8 cellular contexts compared by ENCODE assay signal in genomic region chr1:36149973-36150295, GRCh38. TPM values are rescaled to one million over a fixed set of nuclear protein-coding genes. Genes with fewer than 3 reads are reported as not detected.
A peak's percentile ranks its signal among the peaks of the same experiment; 100 is the strongest.
DNase-seq lines count a peak whose midpoint lies in the region; ATAC-seq and TF ChIP-seq lines count a peak whose summit lies in the region.

No MANE protein-coding gene starts in this region.

- H3K9me3 ChIP-seq in testis, result no peaks in the 10 kb centered on the region

- H3K4me1 ChIP-seq in testis, result peaks cover 35% of the 10 kb centered on the region

- TF ChIP-seq CTCF in testis (IDR thresholded peaks at IDR 0.05), result no peak

- POLR2A ChIA-PET in activated CD4-positive, alpha-beta T cell treated with anti-CD3 and anti-CD28 coated beads for 36 hours (lab: Charles Lee), result interaction anchor here (0.6 to 2.2 kb wide), 13 partner anchors 10 to 668 kb away, joined by 3 to 34 read pairs (median 5); partner anchors contain the start of genes MRPS15, OSCP1 and THRAP3

- H3K9me3 Mint-ChIP-seq in activated CD4-positive, alpha-beta T cell treated with anti-CD3 and anti-CD28 coated beads for 36 hours (ENCODE audit: low read depth), result no peaks in the 10 kb centered on the region
- no peaks in the 10 kb centered on the region for H3K9me3 Mint-ChIP-seq in activated naive CD4-positive, alpha-beta T cell treated with anti-CD3 and anti-CD28 coated beads, Interleukin-2, amount 10 ng/mL, durations not matched to agents 7 days and 5 days

- H3K27me3 Mint-ChIP-seq in activated CD4-positive, alpha-beta T cell treated with anti-CD3 and anti-CD28 coated beads for 36 hours, result no peaks in the 10 kb centered on the region
- no peaks in the 10 kb centered on the region for H3K27me3 Mint-ChIP-seq in activated naive CD4-positive, alpha-beta T cell treated with anti-CD3 and anti-CD28 coated beads, Interleukin-2, amount 10 ng/mL, durations not matched to agents 7 days and 5 days

- TF ChIP-seq POLR2A in testis (IDR thresholded peaks at IDR 0.05), result no peak

- no peaks in the 10 kb centered on the region for H3K36me3 ChIP-seq in testis (ENCODE audit: low read depth, missing control alignments)

- intact Hi-C loops in activated CD4-positive, alpha-beta T cell treated with anti-CD3 and anti-CD28 coated beads for 36 hours (cut with DNase I, micrococcal nuclease), result loop anchor here (1.0 to 5.0 kb wide), 20 partner anchors 7 to 1542 kb away; partner anchors contain the start of genes ADPRS (in 2 of the 2), MRPS15 (in 2 of the 2), THRAP3 (in 2 of the 2) and AGO3 (in 1 of the 2)
- intact Hi-C loops in testis (cut with DNase I; ENCODE audit: low total_unique reads), result loop anchor here (10.0 kb wide), 1 partner anchor 135 kb away; no protein-coding TSS in a partner anchor

- no peaks in the 10 kb centered on the region for H3K27me3 ChIP-seq in layer of hippocampus (ENCODE audit: control insufficient read depth, insufficient read depth, low read length)
- no peaks in the 10 kb centered on the region for H3K27me3 ChIP-seq in testis

- WGBS in testis, 2 donors, result 21 to 29% methylated on average over 6 of the region's 6 CpGs

- peaks cover 67% of the 10 kb centered on the region for H3K4me1 Mint-ChIP-seq in activated CD4-positive, alpha-beta T cell treated with anti-CD3 and anti-CD28 coated beads for 36 hours
- peaks cover 76% of the 10 kb centered on the region for H3K4me1 Mint-ChIP-seq in activated naive CD4-positive, alpha-beta T cell treated with anti-CD3 and anti-CD28 coated beads, Interleukin-2, amount 10 ng/mL, durations not matched to agents 7 days and 5 days

- peak overlapping the region; percentile 22 to 90 for H3K4me3 ChIP-seq in testis

- DNase-seq in activated CD4-positive, alpha-beta T cell treated with anti-CD3 and anti-CD28 coated beads for 36 hours, result peak; percentile 50
- no peak for DNase-seq in activated CD4-positive, alpha-beta T cell treated with anti-CD3 and anti-CD28 coated beads for 1 hour
- no peak for DNase-seq in activated naive CD4-positive, alpha-beta T cell treated with anti-CD3 and anti-CD28 coated beads, Interleukin-2, amount 10 ng/mL, durations not matched to agents 7 days and 5 days
- no peak for DNase-seq in testis
- no peak for DNase-seq in cerebellar cortex (ENCODE audit: low spot score)
- DNase-seq in NCI-H526 treated with DMSO at 0.1 percent for 48 hours (lab: John Stamatoyannopoulos, UW), result no peak

- CTCF ChIA-PET in activated CD4-positive, alpha-beta T cell treated with anti-CD3 and anti-CD28 coated beads for 36 hours (lab: Charles Lee), result interaction anchor here (0.5 to 3.9 kb wide), 32 partner anchors 11 to 272 kb away, joined by 3 to 65 read pairs (median 5); partner anchors contain the start of genes SH3D21 and THRAP3
- CTCF ChIA-PET in activated naive CD4-positive, alpha-beta T cell treated with anti-CD3 and anti-CD28 coated beads, Interleukin-2, amount 10 ng/mL, durations not matched to agents 7 days and 5 days (lab: Charles Lee), result interaction anchor here (0.6 to 9.5 kb wide), 24 partner anchors 12 to 277 kb away, joined by 3 to 179 read pairs (median 7); partner anchors contain the start of genes EVA1B and SH3D21

- H3K36me3 Mint-ChIP-seq in activated CD4-positive, alpha-beta T cell treated with anti-CD3 and anti-CD28 coated beads for 36 hours (ENCODE audit: low read depth), result peaks cover 2% of the 10 kb centered on the region
- H3K36me3 Mint-ChIP-seq in activated naive CD4-positive, alpha-beta T cell treated with anti-CD3 and anti-CD28 coated beads, Interleukin-2, amount 10 ng/mL, durations not matched to agents 7 days and 5 days, result peaks cover 7% of the 10 kb centered on the region

- H3K27ac ChIP-seq in layer of hippocampus (ENCODE audit: low read depth, low read length), result peak overlapping the region; percentile 96
- peak overlapping the region; percentile 87 to 94 for H3K27ac ChIP-seq in testis

- peak overlapping the region; percentile 92 for H3K27ac Mint-ChIP-seq in activated CD4-positive, alpha-beta T cell treated with anti-CD3 and anti-CD28 coated beads for 36 hours
- H3K27ac Mint-ChIP-seq in activated naive CD4-positive, alpha-beta T cell treated with anti-CD3 and anti-CD28 coated beads, Interleukin-2, amount 10 ng/mL, durations not matched to agents 7 days and 5 days, result peak overlapping the region; percentile 92

- no peak for ATAC-seq in activated CD4-positive, alpha-beta T cell treated with anti-CD3 and anti-CD28 coated beads for 36 hours
- no peak for ATAC-seq in HG03135 (IDR thresholded peaks at IDR 0.05; ENCODE audit: unreplicated experiment)

- H3K4me3 Mint-ChIP-seq in activated CD4-positive, alpha-beta T cell treated with anti-CD3 and anti-CD28 coated beads for 36 hours, result peak overlapping the region; percentile 95
- H3K4me3 Mint-ChIP-seq in activated naive CD4-positive, alpha-beta T cell treated with anti-CD3 and anti-CD28 coated beads, Interleukin-2, amount 10 ng/mL, durations not matched to agents 7 days and 5 days, result peak overlapping the region; percentile 95

RNA-seq across cellular contexts. Expression of gene TRAPPC3, which starts 0.6 kb away (rescaled TPM):
- 10 to 100 TPM; 43.8 to 53.8 TPM for total RNA-seq in activated CD4-positive, alpha-beta T cell treated with anti-CD3 and anti-CD28 coated beads for 36 hours
- 100 to 1,000 TPM; 109 to 146 TPM for total RNA-seq in testis
- 111 TPM for polyA plus RNA-seq in testis (ENCODE audit: insufficient read depth, low read depth, low replicate concordance)

RNA-seq across cellular contexts. Expression of gene MAP7D1, which starts 6.0 kb away (rescaled TPM):
- total RNA-seq in activated CD4-positive, alpha-beta T cell treated with anti-CD3 and anti-CD28 coated beads for 36 hours, result 100 to 1,000 TPM; 122 to 133 TPM
- 10 to 100 TPM; 45.4 to 59.6 TPM for total RNA-seq in testis
- polyA plus RNA-seq in testis (ENCODE audit: insufficient read depth, low read depth, low replicate concordance), result 50.2 TPM

RNA-seq across cellular contexts. Expression of gene COL8A2, which starts 24.9 kb away (rescaled TPM):
- under 1 TPM; 0.05 TPM for total RNA-seq in activated CD4-positive, alpha-beta T cell treated with anti-CD3 and anti-CD28 coated beads for 36 hours
- 1 to 10 TPM; 1.3 to 2.0 TPM for total RNA-seq in testis
- polyA plus RNA-seq in testis (ENCODE audit: insufficient read depth, low read depth, low replicate concordance), result 4.2 TPM
